16 cellular contexts compared by ENCODE assay signal in the genomic region with DNA sequence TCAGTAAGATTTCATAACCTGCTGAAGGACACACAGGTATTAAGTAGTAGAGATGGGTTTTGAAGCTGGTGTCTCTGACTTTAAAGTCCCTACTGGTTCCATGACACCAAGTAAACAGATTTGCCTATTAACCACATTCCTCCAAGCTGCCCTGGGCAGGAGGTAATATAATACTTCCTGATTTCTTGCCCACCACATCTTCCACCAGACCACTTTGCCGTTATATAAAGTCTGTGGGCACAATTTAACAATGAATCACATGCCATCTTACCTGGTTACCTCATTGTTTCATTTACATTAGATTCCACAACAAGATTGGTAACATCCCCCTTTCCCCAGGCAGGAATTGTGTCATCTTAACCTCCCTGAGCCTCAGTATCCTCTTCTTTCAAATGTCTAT. TPM values are rescaled to one million over a fixed set of nuclear protein-coding genes. Genes with fewer than 3 reads are reported as not detected.
DNase-seq lines count a peak whose midpoint lies in the region; ATAC-seq, FAIRE-seq and TF ChIP-seq lines count a peak whose summit lies in the region.
"Had no signal": no experiment of that assay in that cellular context is flagged by ENCODE, and none has a peak within 500 bp of the region (broad histone marks: within the 10 kb centered on the region; RNA-seq: fewer than 3 reads in every experiment).

No MANE protein-coding gene starts in this region.

- no peak overlapping the region for H3K4me3 Mint-ChIP-seq in endodermal cell
- H3K4me3 Mint-ChIP-seq: activated CD4-positive, alpha-beta T cell treated with anti-CD3 and anti-CD28 coated beads, Interleukin-2, amount 10 ng/mL, durations not matched to agents 24 days and 14 days; stimulated activated memory B cell treated with anti-CD40 and anti-IgM and Interleukin-4, amounts not matched to agents 10 μg/mL and 1 μg/mL and 100 μg/mL, for 72 hours had no signal

- ATAC-seq in HepG2 (no peak), right lobe of liver (no peak), PC-3 (peak; percentile 25), GM18519 (IDR thresholded peaks at IDR 0.05; ENCODE audit: low FRiP score, unreplicated experiment) (no peak), right cardiac atrium (no peak), HG02938 (IDR thresholded peaks at IDR 0.05; ENCODE audit: unreplicated experiment) (no peak)
- ATAC-seq: stimulated activated memory B cell treated with anti-CD40 and anti-IgM and Interleukin-4, amounts not matched to agents 10 μg/mL and 1 μg/mL and 100 μg/mL, for 72 hours had no signal

- H3K27ac ChIP-seq in HepG2 (ENCODE audit: extremely low read length, insufficient read depth, low read length), result no peak overlapping the region
- no peak overlapping the region for H3K27ac ChIP-seq in right lobe of liver
- peak overlapping the region; percentile 22 for H3K27ac ChIP-seq in PC-3 (ENCODE audit: low read length)
- H3K27ac ChIP-seq in endodermal cell (ENCODE audit: low read depth, low read length), result no peak overlapping the region
- H3K27ac ChIP-seq in right cardiac atrium (ENCODE audit: low read length), result no peak overlapping the region

- H4K20me1 ChIP-seq in HepG2 (ENCODE audit: insufficient read depth, low read length) (no peaks in the 10 kb centered on the region), PC-3 (ENCODE audit: low read length) (no peaks in the 10 kb centered on the region)

- peaks cover 3% of the 10 kb centered on the region for H3K27me3 Mint-ChIP-seq in endodermal cell (ENCODE audit: insufficient read depth)
- H3K27me3 Mint-ChIP-seq: IgD-negative memory B cell; stimulated activated memory B cell treated with anti-CD40 and anti-IgM and Interleukin-4, amounts not matched to agents 10 μg/mL and 1 μg/mL and 100 μg/mL, for 72 hours had no signal

- H3K36me3 Mint-ChIP-seq in endodermal cell (ENCODE audit: low read depth), result no peaks in the 10 kb centered on the region
- H3K36me3 Mint-ChIP-seq: stimulated activated memory B cell treated with anti-CD40 and anti-IgM and Interleukin-4, amounts not matched to agents 10 μg/mL and 1 μg/mL and 100 μg/mL, for 72 hours had no signal

- peaks cover 66% of the 10 kb centered on the region for H3K4me1 ChIP-seq in HepG2 (ENCODE audit: insufficient read depth, low read length)
- no peaks in the 10 kb centered on the region for H3K4me1 ChIP-seq in right lobe of liver
- H3K4me1 ChIP-seq in PC-3 (ENCODE audit: insufficient read depth, low read length), result peaks cover 16% of the 10 kb centered on the region
- H3K4me1 ChIP-seq in endodermal cell (ENCODE audit: control insufficient read depth, insufficient read depth, low read length), result peaks cover 7% of the 10 kb centered on the region
- H3K4me1 ChIP-seq in right cardiac atrium (ENCODE audit: control insufficient read depth, insufficient read depth, low read length), result no peaks in the 10 kb centered on the region

- no peak for DNase-seq in HepG2 (ENCODE audit: low spot score)
- DNase-seq in right lobe of liver, result no peak
- peak; percentile 78 for DNase-seq in PC-3
- DNase-seq in endodermal cell, result no peak
- DNase-seq in right cardiac atrium, result no peak
- DNase-seq in H54 (ENCODE audit: insufficient read length, low spot score), result no peak
- DNase-seq: activated CD4-positive, alpha-beta T cell treated with anti-CD3 and anti-CD28 coated beads, Interleukin-2, amount 10 ng/mL, durations not matched to agents 24 days and 14 days; dermis blood vessel endothelial cell; NCI-H1694 treated with DMSO at 0.1 percent for 48 hours; NCI-H748 treated with DMSO at 0.1 percent for 48 hours; stimulated activated CD4-positive, alpha-beta T cell treated with anti-CD3 and anti-CD28 coated beads, Interleukin-2, amount 100 ng/mL, for 48 hours had no signal

- H3K9me2 ChIP-seq in PC-3 (replicated peaks; ENCODE audit: low read length), result no peaks in the 10 kb centered on the region

- H3K27me3 ChIP-seq in HepG2 (ENCODE audit: control insufficient read depth in 1 of 2, insufficient read depth in 2 of 2, low read length in 2 of 2), result no peaks in the 10 kb centered on the region
- no peaks in the 10 kb centered on the region for H3K27me3 ChIP-seq in right lobe of liver
- H3K27me3 ChIP-seq in PC-3 (ENCODE audit: low read length), result no peaks in the 10 kb centered on the region
- no peaks in the 10 kb centered on the region for H3K27me3 ChIP-seq in endodermal cell (ENCODE audit: control insufficient read depth, insufficient read depth, low read length, poor library complexity, severe bottlenecking)
- H3K27me3 ChIP-seq in right cardiac atrium (ENCODE audit: control insufficient read depth, insufficient read depth), result no peaks in the 10 kb centered on the region
- H3K27me3 ChIP-seq: vagina had no signal

- no peak for TF ChIP-seq EP300 in HepG2 (IDR thresholded peaks at IDR 0.05; ENCODE audit: low read depth in 2 of 2, low read length in 2 of 2)
- no peak for TF ChIP-seq EP300 in HepG2 (CRISPR knock-in tag; IDR thresholded peaks at IDR 0.05; ENCODE audit: borderline replicate concordance)

- 67% methylated on average over 1 of the region's 1 CpG for WGBS in HepG2 (ENCODE audit: low lambda C conversion rate)
- 92% methylated on average over 1 of the region's 1 CpG for WGBS in right lobe of liver (ENCODE audit: insufficient coverage, low coverage, low lambda C conversion rate, missing lambda C conversion rate)
- WGBS in endodermal cell (ENCODE audit: insufficient coverage in 1 of 2, insufficient read length in 1 of 2), 2 experiments, result 84% methylated on average over 1 of the region's 1 CpG; no CpG with 5 or more reads in 1 of the 2 experiments
- WGBS in right cardiac atrium, result 78% methylated on average over 1 of the region's 1 CpG

- no peaks in the 10 kb centered on the region for H3K36me3 ChIP-seq in HepG2 (replicated peaks in 1 of 2; ENCODE audit: control insufficient read depth in 1 of 2, insufficient read depth in 2 of 2, low read length in 2 of 2)
- no peaks in the 10 kb centered on the region for H3K36me3 ChIP-seq in right lobe of liver
- no peaks in the 10 kb centered on the region for H3K36me3 ChIP-seq in PC-3 (ENCODE audit: low read depth, low read length)
- no peaks in the 10 kb centered on the region for H3K36me3 ChIP-seq in endodermal cell (ENCODE audit: control insufficient read depth, insufficient read depth, low read length)

- H3K4me1 Mint-ChIP-seq in endodermal cell, result peaks cover 13% of the 10 kb centered on the region

- no peak for TF ChIP-seq RAD21 in HepG2 (CRISPR knock-in tag; IDR thresholded peaks at IDR 0.05)

- POLR2A ChIA-PET in HepG2 (lab: Yijun Ruan, JAX) (interaction anchor here (1.3 to 2.2 kb wide), 2 partner anchors 12 to 40 kb away, joined by 3 to 10 read pairs; a partner anchor contains a TSS), PC-3 (lab: Charles Lee; ENCODE audit: unreplicated experiment) (no interaction called here)

- H3F3A ChIP-seq in PC-3 (ENCODE audit: low read length, unreplicated experiment), result no peaks in the 10 kb centered on the region

- in situ Hi-C loops in HepG2 (cut with HindIII; ENCODE audit: extremely low pct_ligation_motif_present, low pct_unique_long_range_greater_than_20kb), result no loop called here

- H3K27ac Mint-ChIP-seq in endodermal cell, result no peak overlapping the region
- H3K27ac Mint-ChIP-seq: stimulated activated memory B cell treated with anti-CD40 and anti-IgM and Interleukin-4, amounts not matched to agents 10 μg/mL and 1 μg/mL and 100 μg/mL, for 72 hours had no signal

- H3K79me2 ChIP-seq in HepG2 (ENCODE audit: insufficient read depth, low read length) (no peaks in the 10 kb centered on the region), PC-3 (ENCODE audit: low read length) (no peaks in the 10 kb centered on the region)

- H2AFZ ChIP-seq in HepG2 (ENCODE audit: low read length) (peak overlapping the region; percentile 90), PC-3 (ENCODE audit: low read length) (peak overlapping the region; percentile 99; the same call in 1 of the 2 replicates)

- TF ChIP-seq POLR2A in HepG2 (IDR thresholded peaks at IDR 0.05; ENCODE audit: insufficient read depth in 1 of 2, low read depth in 2 of 2, low read length in 2 of 2) (no peak), right lobe of liver (IDR thresholded peaks at IDR 0.05) (no peak), H54 (IDR thresholded peaks at IDR 0.05; ENCODE audit: low read depth, low read length) (no peak)

- H3K9me3 Mint-ChIP-seq in endodermal cell, result no peaks in the 10 kb centered on the region
- H3K9me3 Mint-ChIP-seq: activated CD4-positive, alpha-beta T cell treated with anti-CD3 and anti-CD28 coated beads, Interleukin-2, amount 10 ng/mL, durations not matched to agents 24 days and 14 days; IgD-negative memory B cell; stimulated activated memory B cell treated with anti-CD40 and anti-IgM and Interleukin-4, amounts not matched to agents 10 μg/mL and 1 μg/mL and 100 μg/mL, for 72 hours had no signal

- H3K9me3 ChIP-seq in HepG2 (ENCODE audit: low read length) (no peaks in the 10 kb centered on the region), right lobe of liver (no peaks in the 10 kb centered on the region), PC-3 (ENCODE audit: low read length) (no peaks in the 10 kb centered on the region), endodermal cell (ENCODE audit: control insufficient read depth, low read length) (no peaks in the 10 kb centered on the region), right cardiac atrium (ENCODE audit: control insufficient read depth, low read length) (no peaks in the 10 kb centered on the region)
- H3K9me3 ChIP-seq: vagina had no signal

- FAIRE-seq in HepG2 (lab: Jason Lieb, UNC) (no peak), H54 (lab: Jason Lieb, UNC) (no peak)

- H3K4me3 ChIP-seq in HepG2 (replicated peaks in 1 of 3; ENCODE audit: insufficient read depth in 1 of 3, low read depth in 2 of 3, low read length in 3 of 3) (no peak overlapping the region), right lobe of liver (no peak overlapping the region), PC-3 (ENCODE audit: low read length) (peak overlapping the region; percentile 85; the same call in 1 of the 2 replicates), endodermal cell (ENCODE audit: low read length) (peak overlapping the region; percentile 91), right cardiac atrium (ENCODE audit: low read length) (no peak overlapping the region)

- CTCF ChIA-PET in HepG2 (lab: Yijun Ruan, JAX; ENCODE audit: low intra/inter-chr PET ratio, low total read pairs), result no interaction called here
- CTCF ChIA-PET in PC-3 (lab: Charles Lee), result interaction anchor here (0.6 kb wide), 1 partner anchor 19 kb away, joined by 3 read pairs; no protein-coding TSS in a partner anchor

- intact Hi-C loops in HepG2 (cut with micrococcal nuclease; ENCODE audit: unreplicated experiment), result no loop called here
- intact Hi-C loops in right lobe of liver (cut with DNase I), result no loop called here
- intact Hi-C loops in PC-3 (cut with micrococcal nuclease), result no loop called here
- intact Hi-C loops in right cardiac atrium (cut with DNase I), result no loop called here

- peak overlapping the region; percentile 96 for H3K4me2 ChIP-seq in HepG2 (ENCODE audit: low read depth, low read length)
- H3K4me2 ChIP-seq in PC-3 (ENCODE audit: low read length), result peak overlapping the region; percentile 99

- H3K9ac ChIP-seq in HepG2 (ENCODE audit: insufficient read depth, low read depth, low read length), result no peak overlapping the region
- no peak overlapping the region for H3K9ac ChIP-seq in PC-3 (ENCODE audit: low read length)
- H3K9ac ChIP-seq in endodermal cell (ENCODE audit: extremely low read depth, low read length, poor library complexity, severe bottlenecking), result peak overlapping the region; percentile 91

- TF ChIP-seq CTCF in HepG2 (CRISPR knock-in tag; IDR thresholded peaks at IDR 0.05) (no peak), right lobe of liver (IDR thresholded peaks at IDR 0.05) (no peak), PC-3 (conservative IDR thresholded peaks at IDR 0.05; ENCODE audit: low read depth, low read length) (no peak), endodermal cell (conservative IDR thresholded peaks at IDR 0.05) (no peak)

- BruUV-seq in HepG2 (replicated peaks; lab: Mats Ljungman, UMichigan), result no TSS peak
- BruUV-seq in PC-3 (replicated peaks; lab: Mats Ljungman, UMichigan), result no TSS peak

RNA-seq across cellular contexts. Expression of a gene that starts 0.9 kb away (rescaled TPM):
- total RNA-seq in HepG2 (2016; rRNA removed; fragmentation: Illumina TruSeq; extraction: Trizol) (6.0 and 6.7 TPM in 2 replicates), right lobe of liver (1 to 10 TPM in 5 of 6 experiments, under 1 TPM in 1; 0.93 to 4.3 (median 2.6) TPM), PC-3 (2014; rRNA removed) (5.1 and 13.6 TPM in 2 replicates), endodermal cell (10 to 100 TPM in 1 of 2 donors, 1 to 10 TPM in 1; 7.8 to 11.5 TPM), right cardiac atrium (10 to 100 TPM; 11.4 to 13.9 (median 12.1) TPM)
- total RNA-seq in HepG2 (2016; cell fraction: cytosol; rRNA removed; fragmentation: Illumina TruSeq; extraction: Trizol; ENCODE audit: low read depth), result 2.5 and 3.3 TPM in 2 replicates
- total RNA-seq in HepG2 (2016; cell fraction: insoluble cytoplasmic fraction; rRNA removed; fragmentation: Illumina TruSeq; extraction: Trizol), result 5.1 and 7.7 TPM in 2 replicates
- total RNA-seq in HepG2 (2016; cell fraction: membrane; rRNA removed; fragmentation: Illumina TruSeq; extraction: Trizol), result 5.0 and 6.0 TPM in 2 replicates
- 4.0 and 5.4 TPM in 2 replicates for total RNA-seq in HepG2 (2016; cell fraction: nucleus; rRNA removed; fragmentation: Illumina TruSeq; extraction: Trizol)
- polyA plus RNA-seq in HepG2 (2011; rRNA removed) (6.2 and 7.8 TPM in 2 replicates), right cardiac atrium (15.0 TPM)
- 5.2 TPM in 2 replicates for polyA plus RNA-seq in HepG2 (2011; cell fraction: cytosol; rRNA removed)
- polyA plus RNA-seq in HepG2 (2011; cell fraction: nucleus; rRNA removed), result 14.3 and 20.8 TPM in 2 replicates
- polyA plus RNA-seq in HepG2 (2012), result 5.3 and 6.9 TPM in 2 replicates
- polyA plus RNA-seq in HepG2 (2016; cell fraction: cytosol; fragmentation: Illumina TruSeq; extraction: Trizol; ENCODE audit: low read depth), result 3.0 and 3.1 TPM in 2 replicates
- polyA plus RNA-seq in HepG2 (2016; cell fraction: insoluble cytoplasmic fraction; fragmentation: Illumina TruSeq; extraction: Trizol; ENCODE audit: low read depth), result 6.4 and 8.2 TPM in 2 replicates
- 5.2 TPM in 2 replicates for polyA plus RNA-seq in HepG2 (2016; cell fraction: membrane; fragmentation: Illumina TruSeq; extraction: Trizol; ENCODE audit: low read depth)
- polyA plus RNA-seq in HepG2 (2016; cell fraction: nucleus; fragmentation: Illumina TruSeq; extraction: Trizol; ENCODE audit: insufficient read depth, low read depth), result 7.8 and 11.0 TPM in 2 replicates
- polyA minus RNA-seq in HepG2 (2011; rRNA and poly(A)+ RNA removed; ENCODE audit: low replicate concordance), result 5.6 and 8.7 TPM in 2 replicates
- 1.3 and 2.2 TPM in 2 replicates for polyA minus RNA-seq in HepG2 (2011; cell fraction: cytosol; rRNA and poly(A)+ RNA removed)
- 9.1 and 14.9 TPM in 2 replicates for polyA minus RNA-seq in HepG2 (2011; cell fraction: nucleus; rRNA and poly(A)+ RNA removed)
- polyA plus RNA-seq in endodermal cell (2013, experiment 1 of 2), result 12.5 TPM
- 8.9 TPM for polyA plus RNA-seq in endodermal cell (2013, experiment 2 of 2)

RNA-seq across cellular contexts. Expression of a gene that starts 10.7 kb away (rescaled TPM):
- total RNA-seq in HepG2 (2016; rRNA removed; fragmentation: Illumina TruSeq; extraction: Trizol) (15.9 and 19.3 TPM in 2 replicates), right lobe of liver (1 to 10 TPM; 1.1 to 9.3 (median 2.0) TPM), PC-3 (2014; rRNA removed) (30.2 and 35.2 TPM in 2 replicates), endodermal cell (100 to 1,000 TPM; 104 to 139 TPM), right cardiac atrium (10 to 100 TPM; 29.6 to 42.1 (median 35.8) TPM)
- total RNA-seq in HepG2 (2016; cell fraction: cytosol; rRNA removed; fragmentation: Illumina TruSeq; extraction: Trizol; ENCODE audit: low read depth), result 5.8 and 6.3 TPM in 2 replicates
- total RNA-seq in HepG2 (2016; cell fraction: insoluble cytoplasmic fraction; rRNA removed; fragmentation: Illumina TruSeq; extraction: Trizol), result 12.7 and 19.8 TPM in 2 replicates
- total RNA-seq in HepG2 (2016; cell fraction: membrane; rRNA removed; fragmentation: Illumina TruSeq; extraction: Trizol), result 7.9 and 8.5 TPM in 2 replicates
- total RNA-seq in HepG2 (2016; cell fraction: nucleus; rRNA removed; fragmentation: Illumina TruSeq; extraction: Trizol), result 21.7 and 25.4 TPM in 2 replicates
- polyA plus RNA-seq in HepG2 (2011; rRNA removed) (136 and 144 TPM in 2 replicates), right cardiac atrium (17.8 TPM)
- 105 and 112 TPM in 2 replicates for polyA plus RNA-seq in HepG2 (2011; cell fraction: cytosol; rRNA removed)
- 451 and 486 TPM in 2 replicates for polyA plus RNA-seq in HepG2 (2011; cell fraction: nucleus; rRNA removed)
- 102 and 116 TPM in 2 replicates for polyA plus RNA-seq in HepG2 (2012)
- polyA plus RNA-seq in HepG2 (2016; cell fraction: cytosol; fragmentation: Illumina TruSeq; extraction: Trizol; ENCODE audit: low read depth), result 3.6 and 3.8 TPM in 2 replicates
- 18.2 and 20.1 TPM in 2 replicates for polyA plus RNA-seq in HepG2 (2016; cell fraction: insoluble cytoplasmic fraction; fragmentation: Illumina TruSeq; extraction: Trizol; ENCODE audit: low read depth)
- 7.1 and 7.2 TPM in 2 replicates for polyA plus RNA-seq in HepG2 (2016; cell fraction: membrane; fragmentation: Illumina TruSeq; extraction: Trizol; ENCODE audit: low read depth)
- 89.6 and 99.9 TPM in 2 replicates for polyA plus RNA-seq in HepG2 (2016; cell fraction: nucleus; fragmentation: Illumina TruSeq; extraction: Trizol; ENCODE audit: insufficient read depth, low read depth)
- 23.5 and 92.8 TPM in 2 replicates for polyA minus RNA-seq in HepG2 (2011; rRNA and poly(A)+ RNA removed; ENCODE audit: low replicate concordance)
- 35.6 and 39.9 TPM in 2 replicates for polyA minus RNA-seq in HepG2 (2011; cell fraction: cytosol; rRNA and poly(A)+ RNA removed)
- 44.7 and 52.6 TPM in 2 replicates for polyA minus RNA-seq in HepG2 (2011; cell fraction: nucleus; rRNA and poly(A)+ RNA removed)
- polyA plus RNA-seq in endodermal cell (2013, experiment 1 of 2), result 137 TPM
- polyA plus RNA-seq in endodermal cell (2013, experiment 2 of 2), result 107 TPM

RNA-seq across cellular contexts. Expression of a gene that starts 24.0 kb away (rescaled TPM):
- total RNA-seq in HepG2 (2016; rRNA removed; fragmentation: Illumina TruSeq; extraction: Trizol) (2.1 TPM in 2 replicates), right lobe of liver (10 to 100 TPM in 5 of 6 experiments, 1 to 10 TPM in 1; 9.2 to 24.1 (median 16.8) TPM), PC-3 (2014; rRNA removed) (11.6 and 41.5 TPM in 2 replicates), endodermal cell (100 to 1,000 TPM; 111 to 244 TPM), right cardiac atrium (10 to 100 TPM; 85.3 to 89.3 (median 88.6) TPM)
- total RNA-seq in HepG2 (2016; cell fraction: cytosol; rRNA removed; fragmentation: Illumina TruSeq; extraction: Trizol; ENCODE audit: low read depth), result 0.97 and 1.4 TPM in 2 replicates
- 1.8 and 2.3 TPM in 2 replicates for total RNA-seq in HepG2 (2016; cell fraction: insoluble cytoplasmic fraction; rRNA removed; fragmentation: Illumina TruSeq; extraction: Trizol)
- total RNA-seq in HepG2 (2016; cell fraction: membrane; rRNA removed; fragmentation: Illumina TruSeq; extraction: Trizol), result 3.1 and 3.4 TPM in 2 replicates
- 3.3 and 4.6 TPM in 2 replicates for total RNA-seq in HepG2 (2016; cell fraction: nucleus; rRNA removed; fragmentation: Illumina TruSeq; extraction: Trizol)
- polyA plus RNA-seq in HepG2 (2011; rRNA removed) (8.6 and 10.7 TPM in 2 replicates), right cardiac atrium (70.1 TPM)
- 3.5 and 4.5 TPM in 2 replicates for polyA plus RNA-seq in HepG2 (2011; cell fraction: cytosol; rRNA removed)
- 50.2 and 56.9 TPM in 2 replicates for polyA plus RNA-seq in HepG2 (2011; cell fraction: nucleus; rRNA removed)
- polyA plus RNA-seq in HepG2 (2012), result 20.6 and 31.4 TPM in 2 replicates
- 8.7 and 9.0 TPM in 2 replicates for polyA plus RNA-seq in HepG2 (2016; cell fraction: cytosol; fragmentation: Illumina TruSeq; extraction: Trizol; ENCODE audit: low read depth)
- polyA plus RNA-seq in HepG2 (2016; cell fraction: insoluble cytoplasmic fraction; fragmentation: Illumina TruSeq; extraction: Trizol; ENCODE audit: low read depth), result 13.6 and 21.5 TPM in 2 replicates
- polyA plus RNA-seq in HepG2 (2016; cell fraction: membrane; fragmentation: Illumina TruSeq; extraction: Trizol; ENCODE audit: low read depth), result 11.0 and 15.3 TPM in 2 replicates
- 41.0 and 44.9 TPM in 2 replicates for polyA plus RNA-seq in HepG2 (2016; cell fraction: nucleus; fragmentation: Illumina TruSeq; extraction: Trizol; ENCODE audit: insufficient read depth, low read depth)
- 13.5 and 19.8 TPM in 2 replicates for polyA minus RNA-seq in HepG2 (2011; rRNA and poly(A)+ RNA removed; ENCODE audit: low replicate concordance)
- polyA minus RNA-seq in HepG2 (2011; cell fraction: cytosol; rRNA and poly(A)+ RNA removed), result 10.4 and 11.3 TPM in 2 replicates
- polyA minus RNA-seq in HepG2 (2011; cell fraction: nucleus; rRNA and poly(A)+ RNA removed), result 11.7 and 14.7 TPM in 2 replicates
- polyA plus RNA-seq in endodermal cell (2013, experiment 1 of 2), result 157 TPM
- 139 TPM for polyA plus RNA-seq in endodermal cell (2013, experiment 2 of 2)

RNA-seq across cellular contexts. Expression of a gene that starts 30.6 kb away (rescaled TPM):
- total RNA-seq in HepG2 (2016; rRNA removed; fragmentation: Illumina TruSeq; extraction: Trizol), result 4.0 and 6.2 TPM in 2 replicates
- 2.5 and 2.9 TPM in 2 replicates for total RNA-seq in HepG2 (2016; cell fraction: cytosol; rRNA removed; fragmentation: Illumina TruSeq; extraction: Trizol; ENCODE audit: low read depth)
- 4.0 and 5.3 TPM in 2 replicates for total RNA-seq in HepG2 (2016; cell fraction: insoluble cytoplasmic fraction; rRNA removed; fragmentation: Illumina TruSeq; extraction: Trizol)
- total RNA-seq in HepG2 (2016; cell fraction: membrane; rRNA removed; fragmentation: Illumina TruSeq; extraction: Trizol), result 3.2 and 4.9 TPM in 2 replicates
- total RNA-seq in HepG2 (2016; cell fraction: nucleus; rRNA removed; fragmentation: Illumina TruSeq; extraction: Trizol), result 4.0 and 4.3 TPM in 2 replicates
- polyA plus RNA-seq in HepG2 (2011; rRNA removed), result 1.9 and 2.0 TPM in 2 replicates
- 1.8 and 2.4 TPM in 2 replicates for polyA plus RNA-seq in HepG2 (2011; cell fraction: cytosol; rRNA removed)
- 2.1 and 2.8 TPM in 2 replicates for polyA plus RNA-seq in HepG2 (2011; cell fraction: nucleus; rRNA removed)
- 1.7 and 2.0 TPM in 2 replicates for polyA plus RNA-seq in HepG2 (2012)
- 2.0 and 2.2 TPM in 2 replicates for polyA plus RNA-seq in HepG2 (2016; cell fraction: cytosol; fragmentation: Illumina TruSeq; extraction: Trizol; ENCODE audit: low read depth)
- polyA plus RNA-seq in HepG2 (2016; cell fraction: insoluble cytoplasmic fraction; fragmentation: Illumina TruSeq; extraction: Trizol; ENCODE audit: low read depth), result 4.2 and 5.3 TPM in 2 replicates
- polyA plus RNA-seq in HepG2 (2016; cell fraction: membrane; fragmentation: Illumina TruSeq; extraction: Trizol; ENCODE audit: low read depth), result 2.5 and 2.9 TPM in 2 replicates
- 7.1 and 7.6 TPM in 2 replicates for polyA plus RNA-seq in HepG2 (2016; cell fraction: nucleus; fragmentation: Illumina TruSeq; extraction: Trizol; ENCODE audit: insufficient read depth, low read depth)
- 2.3 and 4.3 TPM in 2 replicates for polyA minus RNA-seq in HepG2 (2011; rRNA and poly(A)+ RNA removed; ENCODE audit: low replicate concordance)
- polyA minus RNA-seq in HepG2 (2011; cell fraction: cytosol; rRNA and poly(A)+ RNA removed), result 0.97 TPM in 1 of 2 replicates, not detected in the other
- polyA minus RNA-seq in HepG2 (2011; cell fraction: nucleus; rRNA and poly(A)+ RNA removed), result 1.7 and 4.4 TPM in 2 replicates
- 1 to 10 TPM; 1.7 to 5.3 (median 3.6) TPM for total RNA-seq in right lobe of liver
- 8.4 and 9.2 TPM in 2 replicates for total RNA-seq in PC-3 (2014; rRNA removed)
- total RNA-seq in endodermal cell, result 10 to 100 TPM; 34.6 to 36.5 TPM
- polyA plus RNA-seq in endodermal cell (2013, experiment 1 of 2), result 6.8 TPM
- polyA plus RNA-seq in endodermal cell (2013, experiment 2 of 2), result 7.6 TPM
- 1 to 10 TPM; 2.5 to 4.2 (median 3.5) TPM for total RNA-seq in right cardiac atrium
- polyA plus RNA-seq in right cardiac atrium, result 4.6 TPM

RNA-seq across cellular contexts. Expression of a gene that starts 36.4 kb away (rescaled TPM):
- total RNA-seq in HepG2 (2016; rRNA removed; fragmentation: Illumina TruSeq; extraction: Trizol) (945 and 1,237 TPM in 2 replicates), right lobe of liver (100 to 1,000 TPM; 265 to 400 (median 331) TPM), PC-3 (2014; rRNA removed) (1,259 and 1,708 TPM in 2 replicates), endodermal cell (1,000 to 10,000 TPM in 1 of 2 donors, 100 to 1,000 TPM in 1; 805 to 1,294 TPM), right cardiac atrium (100 to 1,000 TPM; 707 to 793 (median 721) TPM)
- total RNA-seq in HepG2 (2016; cell fraction: cytosol; rRNA removed; fragmentation: Illumina TruSeq; extraction: Trizol; ENCODE audit: low read depth), result 140 and 155 TPM in 2 replicates
- total RNA-seq in HepG2 (2016; cell fraction: insoluble cytoplasmic fraction; rRNA removed; fragmentation: Illumina TruSeq; extraction: Trizol), result 973 and 1,308 TPM in 2 replicates
- total RNA-seq in HepG2 (2016; cell fraction: membrane; rRNA removed; fragmentation: Illumina TruSeq; extraction: Trizol), result 225 and 227 TPM in 2 replicates
- 304 and 321 TPM in 2 replicates for total RNA-seq in HepG2 (2016; cell fraction: nucleus; rRNA removed; fragmentation: Illumina TruSeq; extraction: Trizol)
- polyA plus RNA-seq in HepG2 (2011; rRNA removed) (2,303 and 2,535 TPM in 2 replicates), right cardiac atrium (872 TPM)
- polyA plus RNA-seq in HepG2 (2011; cell fraction: cytosol; rRNA removed), result 2,411 and 2,863 TPM in 2 replicates
- polyA plus RNA-seq in HepG2 (2011; cell fraction: nucleus; rRNA removed), result 791 and 898 TPM in 2 replicates
- polyA plus RNA-seq in HepG2 (2012), result 761 and 831 TPM in 2 replicates
- polyA plus RNA-seq in HepG2 (2016; cell fraction: cytosol; fragmentation: Illumina TruSeq; extraction: Trizol; ENCODE audit: low read depth), result 144 and 145 TPM in 2 replicates
- 1,111 and 1,213 TPM in 2 replicates for polyA plus RNA-seq in HepG2 (2016; cell fraction: insoluble cytoplasmic fraction; fragmentation: Illumina TruSeq; extraction: Trizol; ENCODE audit: low read depth)
- 192 and 205 TPM in 2 replicates for polyA plus RNA-seq in HepG2 (2016; cell fraction: membrane; fragmentation: Illumina TruSeq; extraction: Trizol; ENCODE audit: low read depth)
- 439 and 458 TPM in 2 replicates for polyA plus RNA-seq in HepG2 (2016; cell fraction: nucleus; fragmentation: Illumina TruSeq; extraction: Trizol; ENCODE audit: insufficient read depth, low read depth)
- polyA minus RNA-seq in HepG2 (2011; rRNA and poly(A)+ RNA removed; ENCODE audit: low replicate concordance), result 3,388 and 3,474 TPM in 2 replicates
- polyA minus RNA-seq in HepG2 (2011; cell fraction: cytosol; rRNA and poly(A)+ RNA removed), result 607 and 618 TPM in 2 replicates
- polyA minus RNA-seq in HepG2 (2011; cell fraction: nucleus; rRNA and poly(A)+ RNA removed), result 242 and 287 TPM in 2 replicates
- 843 TPM for polyA plus RNA-seq in endodermal cell (2013, experiment 1 of 2)
- 801 TPM for polyA plus RNA-seq in endodermal cell (2013, experiment 2 of 2)

Comparison
In these comparisons a context has a peak if more than half of its experiments do, and no peak if none do; other contexts are left out.
1. H3K4me3 ChIP-seq: peak in PC-3 (single experiment) and endodermal cell (single experiment); none in HepG2 (0 of 3), right lobe of liver (0 of 3) and right cardiac atrium (single experiment).